24 cellular contexts compared by ENCODE assay signal in genomic region chr1:19325958-19326747, GRCh38. TPM values are rescaled to one million over a fixed set of nuclear protein-coding genes. Genes with fewer than 3 reads are reported as not detected.
DNase-seq lines count a peak whose midpoint lies in the region; TF ChIP-seq lines count a peak whose summit lies in the region.
"Had no signal": no experiment of that assay in that cellular context is flagged by ENCODE, and none has a peak within 500 bp of the region (broad histone marks: within the 10 kb centered on the region; RNA-seq: fewer than 3 reads in every experiment).

No MANE protein-coding gene starts in this region.

- H2AFZ ChIP-seq in osteoblast (ENCODE audit: low read length): no peak overlapping the region
- H2AFZ ChIP-seq: PC-9 had no signal

- H3K4me1 ChIP-seq in osteoblast (ENCODE audit: insufficient read depth, low read length): no peaks in the 10 kb centered on the region
- H3K4me1 ChIP-seq: colonic mucosa, stomach, transverse colon had no signal

- H3K36me3 ChIP-seq in osteoblast (ENCODE audit: insufficient read depth, low read length): peaks cover 51% of the 10 kb centered on the region
- H3K36me3 ChIP-seq: colonic mucosa had no signal

- no peaks in the 10 kb centered on the region for H3K27me3 Mint-ChIP-seq in activated T-cell treated with anti-CD3 and anti-CD28 coated beads, Interleukin-2, amount 50 U/mL, for 24 hours
- no peaks in the 10 kb centered on the region for H3K27me3 Mint-ChIP-seq in activated T-helper 1 cell treated with anti-CD3 and anti-CD28 coated beads, Interleukin-12 subunit alpha, Interleukin-12 subunit beta, Interleukin-2, Interleukin-4 antibody, amounts not matched to agents 30 ng/mL and 10 ng/mL and 1 ng/mL, durations not matched to agents 14 hours and 24 hours and 36 hours (ENCODE audit: insufficient read depth)
- H3K27me3 Mint-ChIP-seq: T-cell had no signal

- H3K9me3 Mint-ChIP-seq in activated T-cell treated with anti-CD3 and anti-CD28 coated beads, Interleukin-2, amount 50 U/mL, for 24 hours: no peaks in the 10 kb centered on the region
- no peaks in the 10 kb centered on the region for H3K9me3 Mint-ChIP-seq in activated T-helper 1 cell treated with anti-CD3 and anti-CD28 coated beads, Interleukin-12 subunit alpha, Interleukin-12 subunit beta, Interleukin-2, Interleukin-4 antibody, amounts not matched to agents 30 ng/mL and 10 ng/mL and 1 ng/mL, durations not matched to agents 14 hours and 24 hours and 36 hours
- H3K9me3 Mint-ChIP-seq: T-cell had no signal

- TF ChIP-seq CTCF in NB4 (IDR thresholded peaks at IDR 0.05; ENCODE audit: low read depth, low read length): no peak
- no peak for TF ChIP-seq CTCF in osteoblast (IDR thresholded peaks at IDR 0.05; ENCODE audit: extremely low read depth, low read depth, low read length)

- H3K27ac Mint-ChIP-seq in activated T-cell treated with anti-CD3 and anti-CD28 coated beads, Interleukin-2, amount 50 U/mL, for 24 hours: peak overlapping the region; percentile 71
- H3K27ac Mint-ChIP-seq in activated T-helper 1 cell treated with anti-CD3 and anti-CD28 coated beads, Interleukin-12 subunit alpha, Interleukin-12 subunit beta, Interleukin-2, Interleukin-4 antibody, amounts not matched to agents 30 ng/mL and 10 ng/mL and 1 ng/mL, durations not matched to agents 14 hours and 24 hours and 36 hours: peak overlapping the region; percentile 23
- H3K27ac Mint-ChIP-seq: T-cell had no signal

- H3K4me3 ChIP-seq in NB4 (ENCODE audit: low read depth, low read length) (no peak overlapping the region), osteoblast (ENCODE audit: insufficient read depth, low read length) (no peak overlapping the region)
- H3K4me3 ChIP-seq: colonic mucosa, PC-9, stomach, transverse colon had no signal

- H3K79me2 ChIP-seq in osteoblast (ENCODE audit: insufficient read depth, low read length): peaks cover 14% of the 10 kb centered on the region

- no peaks in the 10 kb centered on the region for H3K9me3 ChIP-seq in osteoblast (ENCODE audit: low read depth, low read length)
- H3K9me3 ChIP-seq: colonic mucosa, stomach, transverse colon had no signal

- no peak overlapping the region for H3K27ac ChIP-seq in osteoblast (ENCODE audit: low read depth, low read length)
- H3K27ac ChIP-seq: colonic mucosa, PC-9, stomach, transverse colon, VCaP had no signal

- H3K4me3 Mint-ChIP-seq in activated T-cell treated with anti-CD3 and anti-CD28 coated beads, Interleukin-2, amount 50 U/mL, for 24 hours: no peak overlapping the region
- no peak overlapping the region for H3K4me3 Mint-ChIP-seq in activated T-helper 1 cell treated with anti-CD3 and anti-CD28 coated beads, Interleukin-12 subunit alpha, Interleukin-12 subunit beta, Interleukin-2, Interleukin-4 antibody, amounts not matched to agents 30 ng/mL and 10 ng/mL and 1 ng/mL, durations not matched to agents 14 hours and 24 hours and 36 hours
- H3K4me3 Mint-ChIP-seq: T-cell had no signal

- no peak for TF ChIP-seq POLR2A in NB4 (IDR thresholded peaks at IDR 0.05; ENCODE audit: extremely low read depth, insufficient read length)

- DNase-seq in activated T-cell treated with anti-CD3 and anti-CD28 coated beads, Interleukin-2, amount 50 U/mL, for 24 hours: no peak
- DNase-seq in activated T-cell treated with anti-CD3 and anti-CD28 coated beads, Interleukin-2, amount 50 U/mL, for 1 hour: no peak
- peak; percentile 48 for DNase-seq in NB4 (ENCODE audit: low read depth)
- DNase-seq in activated T-helper 1 cell treated with anti-CD3 and anti-CD28 coated beads, Interleukin-12 subunit alpha, Interleukin-12 subunit beta, Interleukin-2, Interleukin-4 antibody, amounts not matched to agents 30 ng/mL and 10 ng/mL and 1 ng/mL, durations not matched to agents 14 hours and 24 hours and 36 hours (ENCODE audit: low spot score): no peak
- DNase-seq in osteoblast (ENCODE audit: insufficient read length, low spot score, missing footprints): peak; percentile 42
- no peak for DNase-seq in SW 1271 (lab: John Stamatoyannopoulos, UW)
- DNase-seq in GM03348 (ENCODE audit: low spot score): no peak
- DNase-seq in NCI-H1694 treated with DMSO at 0.1 percent for 48 hours (lab: John Stamatoyannopoulos, UW): no peak
- DNase-seq: 8988T; activated CD4-positive, alpha-beta T cell treated with anti-CD3 and anti-CD28 coated beads, Interleukin-2, amount 50 U/mL, for 1 hour; activated CD8-positive, alpha-beta memory T cell treated with anti-CD3 and anti-CD28 coated beads, Interleukin-2, amount 50 U/mL, for 48 hours; activated effector memory CD4-positive, alpha-beta T cell treated with anti-CD3 and anti-CD28 coated beads, Interleukin-2, amount 50 U/mL, for 16 hours; colonic mucosa; mesendoderm; NCI-H187 treated with DMSO at 0.1 percent for 48 hours; occipital lobe; PC-9; retina; SIG-M5; stimulated activated CD4-positive, alpha-beta T cell treated with anti-CD3 and anti-CD28 coated beads, Interleukin-4, amount 100 ng/mL, for 24 hours; stomach; T-cell; transverse colon had no signal

- H3K4me2 ChIP-seq in osteoblast (ENCODE audit: insufficient read depth, low read length): no peak overlapping the region
- H3K4me2 ChIP-seq: PC-9 had no signal

- H4K20me1 ChIP-seq in osteoblast (ENCODE audit: insufficient read depth, low read length): peaks cover 19% of the 10 kb centered on the region

- H3K4me1 Mint-ChIP-seq in activated T-cell treated with anti-CD3 and anti-CD28 coated beads, Interleukin-2, amount 50 U/mL, for 24 hours (ENCODE audit: low read depth): no peaks in the 10 kb centered on the region
- H3K4me1 Mint-ChIP-seq in activated T-helper 1 cell treated with anti-CD3 and anti-CD28 coated beads, Interleukin-12 subunit alpha, Interleukin-12 subunit beta, Interleukin-2, Interleukin-4 antibody, amounts not matched to agents 30 ng/mL and 10 ng/mL and 1 ng/mL, durations not matched to agents 14 hours and 24 hours and 36 hours (ENCODE audit: low read depth): no peaks in the 10 kb centered on the region

- intact Hi-C loops in activated T-helper 1 cell treated with anti-CD3 and anti-CD28 coated beads, Interleukin-12 subunit alpha, Interleukin-12 subunit beta, Interleukin-2, Interleukin-4 antibody, amounts not matched to agents 30 ng/mL and 10 ng/mL and 1 ng/mL, durations not matched to agents 14 hours and 24 hours and 36 hours (cut with micrococcal nuclease): no loop called here

- peaks cover 25% of the 10 kb centered on the region for H3K36me3 Mint-ChIP-seq in activated T-cell treated with anti-CD3 and anti-CD28 coated beads, Interleukin-2, amount 50 U/mL, for 24 hours (ENCODE audit: low read depth)
- peaks cover 3% of the 10 kb centered on the region for H3K36me3 Mint-ChIP-seq in activated T-helper 1 cell treated with anti-CD3 and anti-CD28 coated beads, Interleukin-12 subunit alpha, Interleukin-12 subunit beta, Interleukin-2, Interleukin-4 antibody, amounts not matched to agents 30 ng/mL and 10 ng/mL and 1 ng/mL, durations not matched to agents 14 hours and 24 hours and 36 hours (ENCODE audit: low read depth)

- H3K27me3 ChIP-seq in osteoblast (ENCODE audit: insufficient read depth, low read length): no peaks in the 10 kb centered on the region
- H3K27me3 ChIP-seq: colonic mucosa, stomach, transverse colon had no signal

RNA-seq across cellular contexts. Expression of gene SLC66A1, which starts 14.0 kb away (rescaled TPM):
- total RNA-seq in activated T-helper 1 cell treated with anti-CD3 and anti-CD28 coated beads, Interleukin-12 subunit alpha, Interleukin-12 subunit beta, Interleukin-2, Interleukin-4 antibody, amounts not matched to agents 30 ng/mL and 10 ng/mL and 1 ng/mL, durations not matched to agents 14 hours and 24 hours and 36 hours: 9.9 and 12.0 TPM in 2 replicates
- total RNA-seq in osteoblast: 30.9 and 32.6 TPM in 2 replicates

RNA-seq across cellular contexts. Expression of gene AKR7A2, which starts 14.2 kb away (rescaled TPM):
- 30.0 and 31.1 TPM in 2 replicates for total RNA-seq in activated T-helper 1 cell treated with anti-CD3 and anti-CD28 coated beads, Interleukin-12 subunit alpha, Interleukin-12 subunit beta, Interleukin-2, Interleukin-4 antibody, amounts not matched to agents 30 ng/mL and 10 ng/mL and 1 ng/mL, durations not matched to agents 14 hours and 24 hours and 36 hours
- 66.2 and 79.0 TPM in 2 replicates for total RNA-seq in osteoblast

RNA-seq across cellular contexts. Expression of gene AKR7A3, which starts 37.6 kb away (rescaled TPM):
- 1.2 and 1.7 TPM in 2 replicates for total RNA-seq in activated T-helper 1 cell treated with anti-CD3 and anti-CD28 coated beads, Interleukin-12 subunit alpha, Interleukin-12 subunit beta, Interleukin-2, Interleukin-4 antibody, amounts not matched to agents 30 ng/mL and 10 ng/mL and 1 ng/mL, durations not matched to agents 14 hours and 24 hours and 36 hours
- total RNA-seq in osteoblast: 0.72 and 1.2 TPM in 2 replicates

Comparison
In these comparisons a context has a peak if more than half of its experiments do, and no peak if none do; other contexts are left out.
1. DNase-seq: peak in NB4 (single experiment) and osteoblast (single experiment); none in activated T-cell treated with anti-CD3 and anti-CD28 coated beads, Interleukin-2, amount 50 U/mL, for 24 hours (single experiment), activated T-cell treated with anti-CD3 and anti-CD28 coated beads, Interleukin-2, amount 50 U/mL, for 1 hour (single experiment), activated T-helper 1 cell treated with anti-CD3 and anti-CD28 coated beads, Interleukin-12 subunit alpha, Interleukin-12 subunit beta, Interleukin-2, Interleukin-4 antibody, amounts not matched to agents 30 ng/mL and 10 ng/mL and 1 ng/mL, durations not matched to agents 14 hours and 24 hours and 36 hours (single experiment), SW 1271 (0 of 2), GM03348 (single experiment) and NCI-H1694 treated with DMSO at 0.1 percent for 48 hours (single experiment).